ENCODE assay signal across 10 cellular contexts in genomic region chr7:134992626-134993179, GRCh38. TPM values are rescaled to one million over a fixed set of nuclear protein-coding genes. Genes with fewer than 3 reads are reported as not detected.
A peak's percentile ranks its signal among the peaks of the same experiment; 100 is the strongest.
DNase-seq lines count a peak whose midpoint lies in the region; ATAC-seq and TF ChIP-seq lines count a peak whose summit lies in the region.
"Had no signal": no experiment of that assay in that cellular context is flagged by ENCODE, and none has a peak within 500 bp of the region (broad histone marks: within the 10 kb centered on the region; RNA-seq: fewer than 3 reads in every experiment).

No MANE protein-coding gene starts in this region.

- H3K4me3 ChIP-seq in heart right ventricle: no peak overlapping the region
- H3K4me3 ChIP-seq: BLaER1 had no signal

- H3K27ac Mint-ChIP-seq in immature natural killer cell: peak overlapping the region in 3 of 6 donors; percentile 2 to 61 (median 8)

- H3K36me3 ChIP-seq in heart right ventricle: peaks cover 0 to 75% (median 14%) of the 10 kb centered on the region in 9 donors

- H3K27me3 ChIP-seq in heart right ventricle: no peaks in the 10 kb centered on the region
- H3K27me3 ChIP-seq: BLaER1 had no signal

- no peak for TF ChIP-seq CTCF in heart right ventricle (IDR thresholded peaks at IDR 0.05)

- H3K4me3 Mint-ChIP-seq in immature natural killer cell: no peak overlapping the region

- H3K4me1 Mint-ChIP-seq in immature natural killer cell: peaks cover 3 to 7% of the 10 kb centered on the region in 2 donors

- peak in 1 of 2 donors; percentile 32 for DNase-seq in heart right ventricle
- no peak for DNase-seq in cardiac septum (ENCODE audit: low spot score)
- DNase-seq in brain pericyte (ENCODE audit: low read depth, low spot score): peak; percentile 36
- peak; percentile 29 to 34 for DNase-seq in stimulated activated CD8-positive, alpha-beta memory T cell treated with anti-CD3 and anti-CD28 coated beads, Interleukin-15, amount 100 ng/mL, for 48 hours (ENCODE audit: low read depth in 2 of 2)
- no peak for DNase-seq in NCI-H1105 (lab: John Stamatoyannopoulos, UW)
- DNase-seq in immature natural killer cell: no peak
- DNase-seq in T1000 (lab: John Stamatoyannopoulos, UW): no peak

- H3K9me3 Mint-ChIP-seq in immature natural killer cell: no peaks in the 10 kb centered on the region

- H3K27ac ChIP-seq in heart right ventricle: peak overlapping the region in 6 of 10 donors; percentile 21 to 63 (median 35)
- H3K27ac ChIP-seq: BLaER1, VCaP had no signal

- peaks cover 0 to 2% (median 2%) of the 10 kb centered on the region in 3 donors for H3K27me3 Mint-ChIP-seq in immature natural killer cell (ENCODE audit: low read depth in 3 of 3)

- H3K36me3 Mint-ChIP-seq in immature natural killer cell: peaks cover 4 to 28% (median 6%) of the 10 kb centered on the region in 3 donors

- intact Hi-C loops in heart right ventricle (cut with DNase I) (loop anchor here in 3 of 10 donors (10.0 kb wide), 3 partner anchors 172 to 192 kb away; partner anchors contain the start of gene CYREN (in 1 of the 3)), cardiac septum (cut with DNase I) (no loop called here)

- no peaks in the 10 kb centered on the region for H3K9me3 ChIP-seq in heart right ventricle
- H3K9me3 ChIP-seq: BLaER1 had no signal

- WGBS in heart right ventricle, 2 donors: 65 to 73% methylated on average over 6 of the region's 6 CpGs

- H3K4me1 ChIP-seq in heart right ventricle: peaks cover 0 to 43% (median 17%) of the 10 kb centered on the region in 9 donors

- peak in 7 of 8 donors; percentile 53 to 75 (median 67) for ATAC-seq in heart right ventricle
- ATAC-seq in HG03175 (IDR thresholded peaks at IDR 0.05; ENCODE audit: unreplicated experiment): peak; percentile 78

RNA-seq across cellular contexts. Expression of gene AGBL3, which starts 6.4 kb away (rescaled TPM):
- total RNA-seq in heart right ventricle: 1 to 10 TPM in 8 of 10 donors, under 1 TPM in 2; 0.64 to 2.6 (median 1.3) TPM
- under 1 TPM; 0.88 to 0.95 TPM for polyA plus RNA-seq in heart right ventricle
- 1.4 TPM for total RNA-seq in cardiac septum
- polyA plus RNA-seq in immature natural killer cell: 1 to 10 TPM in 1 of 3 donors, under 1 TPM in 1, not detected in 1; 0.43 to 1.2 TPM

Comparison
In these comparisons a context has a peak if more than half of its experiments do, and no peak if none do; other contexts are left out.
1. DNase-seq: peak in brain pericyte (single experiment) and stimulated activated CD8-positive, alpha-beta memory T cell treated with anti-CD3 and anti-CD28 coated beads, Interleukin-15, amount 100 ng/mL, for 48 hours (2 of 2); none in cardiac septum (single experiment), NCI-H1105 (single experiment), immature natural killer cell (0 of 3) and T1000 (single experiment).